9 cellular contexts compared by ENCODE assay signal in genomic region chr17:7839199-7839889, GRCh38. TPM values are rescaled to one million over a fixed set of nuclear protein-coding genes. Genes with fewer than 3 reads are reported as not detected.
DNase-seq lines count a peak whose midpoint lies in the region; ATAC-seq, FAIRE-seq and TF ChIP-seq lines count a peak whose summit lies in the region.
"Had no signal": no experiment of that assay in that cellular context is flagged by ENCODE, and none has a peak within 500 bp of the region (broad histone marks: within the 10 kb centered on the region; RNA-seq: fewer than 3 reads in every experiment).

No MANE protein-coding gene starts in this region.

- H3K9me3 ChIP-seq in right lobe of liver, result no peaks in the 10 kb centered on the region
- H3K9me3 ChIP-seq in thyroid gland, result no peaks in the 10 kb centered on the region

- no peaks in the 10 kb centered on the region for H3K36me3 ChIP-seq in right lobe of liver
- no peaks in the 10 kb centered on the region for H3K36me3 ChIP-seq in thyroid gland

- H3K27ac Mint-ChIP-seq in activated T-cell treated with anti-CD3 and anti-CD28 coated beads, Interleukin-2, amount 50 U/mL, for 24 hours, result peak overlapping the region; percentile 100
- H3K27ac Mint-ChIP-seq in activated naive CD8-positive, alpha-beta T cell treated with anti-CD3 and anti-CD28 coated beads, Interleukin-2, amount 10 ng/mL, durations not matched to agents 7 days and 5 days, result peak overlapping the region; percentile 71

- TF ChIP-seq POLR2A in right lobe of liver (IDR thresholded peaks at IDR 0.05) (no peak), thyroid gland (IDR thresholded peaks at IDR 0.05) (no peak), GM12892 (IDR thresholded peaks at IDR 0.05; ENCODE audit: low read depth, low read length) (no peak)

- H3K4me1 Mint-ChIP-seq in activated T-cell treated with anti-CD3 and anti-CD28 coated beads, Interleukin-2, amount 50 U/mL, for 24 hours (ENCODE audit: low read depth), result peaks cover 61% of the 10 kb centered on the region
- H3K4me1 Mint-ChIP-seq in activated naive CD8-positive, alpha-beta T cell treated with anti-CD3 and anti-CD28 coated beads, Interleukin-2, amount 10 ng/mL, durations not matched to agents 7 days and 5 days, result peaks cover 53% of the 10 kb centered on the region

- H3K4me1 ChIP-seq in right lobe of liver, result peaks cover 0 to 43% (median 5%) of the 10 kb centered on the region in 4 donors
- peaks cover 29 to 36% of the 10 kb centered on the region in 2 donors for H3K4me1 ChIP-seq in thyroid gland

- no peak for FAIRE-seq in GM12892 (lab: Jason Lieb, UNC)

- H3K9me3 Mint-ChIP-seq in activated T-cell treated with anti-CD3 and anti-CD28 coated beads, Interleukin-2, amount 50 U/mL, for 24 hours, result no peaks in the 10 kb centered on the region
- H3K9me3 Mint-ChIP-seq in activated naive CD8-positive, alpha-beta T cell treated with anti-CD3 and anti-CD28 coated beads, Interleukin-2, amount 10 ng/mL, durations not matched to agents 7 days and 5 days, result no peaks in the 10 kb centered on the region

- WGBS in right lobe of liver (ENCODE audit: insufficient coverage, low coverage, low lambda C conversion rate, missing lambda C conversion rate), result 0% methylated on average over 1 of the region's 6 CpGs
- 77 to 94% methylated on average over 4 to 6 of the region's 6 CpGs for WGBS in thyroid gland, 2 donors

- POLR2A ChIA-PET in activated naive CD8-positive, alpha-beta T cell treated with anti-CD3 and anti-CD28 coated beads, Interleukin-2, amount 10 ng/mL, durations not matched to agents 7 days and 5 days (lab: Charles Lee), result interaction anchor here (2.7 kb wide), 1 partner anchor 12 kb away, joined by 11 read pairs; no protein-coding TSS in a partner anchor

- no peaks in the 10 kb centered on the region for H3K27me3 Mint-ChIP-seq in activated T-cell treated with anti-CD3 and anti-CD28 coated beads, Interleukin-2, amount 50 U/mL, for 24 hours
- no peaks in the 10 kb centered on the region for H3K27me3 Mint-ChIP-seq in activated naive CD8-positive, alpha-beta T cell treated with anti-CD3 and anti-CD28 coated beads, Interleukin-2, amount 10 ng/mL, durations not matched to agents 7 days and 5 days

- no peaks in the 10 kb centered on the region for H3K27me3 ChIP-seq in right lobe of liver
- no peaks in the 10 kb centered on the region for H3K27me3 ChIP-seq in thyroid gland

- H3K36me3 Mint-ChIP-seq in activated T-cell treated with anti-CD3 and anti-CD28 coated beads, Interleukin-2, amount 50 U/mL, for 24 hours (ENCODE audit: low read depth), result peaks cover 32% of the 10 kb centered on the region
- no peaks in the 10 kb centered on the region for H3K36me3 Mint-ChIP-seq in activated naive CD8-positive, alpha-beta T cell treated with anti-CD3 and anti-CD28 coated beads, Interleukin-2, amount 10 ng/mL, durations not matched to agents 7 days and 5 days

- TF ChIP-seq CTCF in right lobe of liver (IDR thresholded peaks at IDR 0.05) (no peak), thyroid gland (IDR thresholded peaks at IDR 0.05) (no peak)

- ATAC-seq in activated naive CD8-positive, alpha-beta T cell treated with anti-CD3 and anti-CD28 coated beads, Interleukin-2, amount 10 ng/mL, durations not matched to agents 7 days and 5 days (ENCODE audit: low read depth), result no peak
- ATAC-seq in right lobe of liver (no peak), GM19328 (IDR thresholded peaks at IDR 0.05; ENCODE audit: unreplicated experiment) (no peak), GM21447 (IDR thresholded peaks at IDR 0.05; ENCODE audit: unreplicated experiment) (no peak)

- peak overlapping the region in 2 of 3 donors; percentile 31 to 47 for H3K27ac ChIP-seq in right lobe of liver
- peak overlapping the region in 2 of 3 donors; percentile 39 to 98 for H3K27ac ChIP-seq in thyroid gland

- peak overlapping the region; percentile 56 for H3K4me3 Mint-ChIP-seq in activated T-cell treated with anti-CD3 and anti-CD28 coated beads, Interleukin-2, amount 50 U/mL, for 24 hours
- H3K4me3 Mint-ChIP-seq in activated naive CD8-positive, alpha-beta T cell treated with anti-CD3 and anti-CD28 coated beads, Interleukin-2, amount 10 ng/mL, durations not matched to agents 7 days and 5 days, result peak overlapping the region; percentile 70

- intact Hi-C loops in right lobe of liver (cut with DNase I), result no loop called here
- intact Hi-C loops in thyroid gland (cut with DNase I), result no loop called here

- DNase-seq in activated T-cell treated with anti-CD3 and anti-CD28 coated beads, Interleukin-2, amount 50 U/mL, for 24 hours, result no peak
- DNase-seq in activated T-cell treated with anti-CD3 and anti-CD28 coated beads, Interleukin-2, amount 50 U/mL, for 1 hour, result no peak
- DNase-seq in activated naive CD8-positive, alpha-beta T cell treated with anti-CD3 and anti-CD28 coated beads, Interleukin-2, amount 10 ng/mL, durations not matched to agents 7 days and 5 days, result peak; percentile 40
- DNase-seq in right lobe of liver (peak in 2 of 3 donors; percentile 29 to 60), thyroid gland (no peak), GM12892 (ENCODE audit: insufficient read length) (no peak)
- DNase-seq: DND-41 had no signal

- H3K4me3 ChIP-seq in right lobe of liver (no peak overlapping the region), thyroid gland (replicated peaks in 1 of 3) (no peak overlapping the region)

RNA-seq across cellular contexts. Expression of gene KDM6B, which starts 5.3 kb away (rescaled TPM):
- 10 to 100 TPM; 43.4 to 50.9 TPM for total RNA-seq in activated naive CD8-positive, alpha-beta T cell treated with anti-CD3 and anti-CD28 coated beads, Interleukin-2, amount 10 ng/mL, durations not matched to agents 7 days and 5 days
- 10 to 100 TPM in 4 of 6 experiments, 1 to 10 TPM in 2; 6.1 to 12.8 (median 10.9) TPM for total RNA-seq in right lobe of liver
- total RNA-seq in thyroid gland, result 10 to 100 TPM in 2 of 4 donors, 1 to 10 TPM in 2; 4.8 to 14.4 (median 10.4) TPM
- polyA plus RNA-seq in GM12892 (2012; ENCODE audit: missing spikeins), result 3.9 TPM

RNA-seq across cellular contexts. Expression of gene TMEM88, which starts 15.5 kb away (rescaled TPM):
- 1 to 10 TPM; 2.9 to 3.7 TPM for total RNA-seq in activated naive CD8-positive, alpha-beta T cell treated with anti-CD3 and anti-CD28 coated beads, Interleukin-2, amount 10 ng/mL, durations not matched to agents 7 days and 5 days
- total RNA-seq in right lobe of liver, result 1 to 10 TPM in 4 of 6 experiments, under 1 TPM in 2; 0.74 to 2.4 (median 1.2) TPM
- total RNA-seq in thyroid gland, result 10 to 100 TPM; 12.3 to 39.5 (median 18.4) TPM
- polyA plus RNA-seq in GM12892 (2012; ENCODE audit: missing spikeins), result 0.76 TPM

RNA-seq across cellular contexts. Expression of gene NAA38, which starts 18.0 kb away (rescaled TPM):
- 10 to 100 TPM; 62.1 to 71.7 TPM for total RNA-seq in activated naive CD8-positive, alpha-beta T cell treated with anti-CD3 and anti-CD28 coated beads, Interleukin-2, amount 10 ng/mL, durations not matched to agents 7 days and 5 days
- total RNA-seq in right lobe of liver (10 to 100 TPM; 27.2 to 43.0 (median 30.8) TPM), thyroid gland (100 to 1,000 TPM in 2 of 4 donors, 10 to 100 TPM in 2; 24.6 to 180 (median 79.6) TPM)
- 76.3 TPM for polyA plus RNA-seq in GM12892 (2012; ENCODE audit: missing spikeins)

RNA-seq across cellular contexts. Expression of gene CYB5D1, which starts 18.5 kb away (rescaled TPM):
- 1 to 10 TPM; 7.3 to 7.9 TPM for total RNA-seq in activated naive CD8-positive, alpha-beta T cell treated with anti-CD3 and anti-CD28 coated beads, Interleukin-2, amount 10 ng/mL, durations not matched to agents 7 days and 5 days
- 10 to 100 TPM in 1 of 6 experiments, 1 to 10 TPM in 5; 6.0 to 11.7 (median 7.4) TPM for total RNA-seq in right lobe of liver
- total RNA-seq in thyroid gland, result 10 to 100 TPM; 14.9 to 29.5 (median 23.5) TPM
- polyA plus RNA-seq in GM12892 (2012; ENCODE audit: missing spikeins), result 4.9 TPM

RNA-seq across cellular contexts. Expression of gene CHD3, which starts 49.2 kb away (rescaled TPM):
- 100 to 1,000 TPM; 194 to 199 TPM for total RNA-seq in activated naive CD8-positive, alpha-beta T cell treated with anti-CD3 and anti-CD28 coated beads, Interleukin-2, amount 10 ng/mL, durations not matched to agents 7 days and 5 days
- 1 to 10 TPM; 3.2 to 7.2 (median 5.1) TPM for total RNA-seq in right lobe of liver
- 100 to 1,000 TPM in 1 of 4 donors, 10 to 100 TPM in 3; 78.9 to 117 (median 91.4) TPM for total RNA-seq in thyroid gland
- polyA plus RNA-seq in GM12892 (2012; ENCODE audit: missing spikeins), result 34.9 TPM

Comparison
In these comparisons a context has a peak if more than half of its experiments do, and no peak if none do; other contexts are left out.
1. DNase-seq: peak in activated naive CD8-positive, alpha-beta T cell treated with anti-CD3 and anti-CD28 coated beads, Interleukin-2, amount 10 ng/mL, durations not matched to agents 7 days and 5 days (single experiment) and right lobe of liver (2 of 3); none in activated T-cell treated with anti-CD3 and anti-CD28 coated beads, Interleukin-2, amount 50 U/mL, for 24 hours (single experiment), activated T-cell treated with anti-CD3 and anti-CD28 coated beads, Interleukin-2, amount 50 U/mL, for 1 hour (single experiment), thyroid gland (0 of 2) and GM12892 (single experiment).